ENCODE assay signal across 12 cellular contexts in the genomic region with DNA sequence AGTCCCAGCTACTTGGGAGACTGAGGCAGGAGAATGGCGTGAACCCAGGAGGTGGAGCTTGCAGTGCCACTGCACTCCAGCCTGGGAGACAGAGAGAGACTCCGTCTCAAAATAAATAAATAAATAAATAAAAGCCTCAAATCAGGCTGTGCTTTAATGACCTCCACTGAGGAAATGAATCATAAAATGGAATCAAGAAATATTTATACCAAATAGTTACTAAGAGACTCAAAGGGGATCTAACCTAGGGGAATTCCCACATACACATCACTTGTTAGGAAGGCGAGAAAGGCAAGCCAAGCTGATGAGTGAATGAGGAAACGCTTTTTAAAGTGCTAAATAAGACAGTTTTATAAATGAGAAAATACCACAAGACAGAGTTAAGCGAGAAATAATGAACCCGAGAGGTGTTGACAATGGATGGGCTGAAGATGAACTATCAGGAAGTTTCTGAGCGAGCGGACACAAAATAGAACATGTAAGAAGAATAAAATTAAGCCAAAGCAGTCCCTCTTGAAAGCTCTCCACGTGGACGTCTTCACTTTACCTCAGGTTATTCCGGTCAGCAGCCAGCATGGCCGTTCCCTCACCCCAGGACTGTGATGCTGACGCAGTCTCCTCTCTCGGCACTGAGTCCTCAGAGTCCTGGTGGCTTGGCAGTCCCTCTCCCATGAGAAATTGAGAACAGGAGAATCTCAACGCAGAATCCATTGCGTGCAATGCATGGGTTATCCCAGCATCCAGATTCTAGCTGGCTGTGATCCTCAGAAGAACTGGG. TPM values are rescaled to one million over a fixed set of nuclear protein-coding genes. Genes with fewer than 3 reads are reported as not detected.
A peak's percentile ranks its signal among the peaks of the same experiment; 100 is the strongest.
DNase-seq lines count a peak whose midpoint lies in the region; ATAC-seq, FAIRE-seq and TF ChIP-seq lines count a peak whose summit lies in the region.
"Had no signal": no experiment of that assay in that cellular context is flagged by ENCODE, and none has a peak within 500 bp of the region (broad histone marks: within the 10 kb centered on the region; RNA-seq: fewer than 3 reads in every experiment).

No MANE protein-coding gene starts in this region.

- H3K4me1 ChIP-seq in pancreas, result no peaks in the 10 kb centered on the region

- intact Hi-C loops in pancreas (cut with DNase I), result no loop called here

- H3K9me3 ChIP-seq in pancreas, result no peaks in the 10 kb centered on the region

- H3K4me3 ChIP-seq in AG10803 (ENCODE audit: low read length) (no peak overlapping the region), fibroblast of villous mesenchyme (ENCODE audit: low read depth, low read length) (no peak overlapping the region), pancreas (no peak overlapping the region)

- no peaks in the 10 kb centered on the region for H3K27me3 ChIP-seq in pancreas

- 59 to 69% methylated on average over 16 of the region's 16 CpGs for WGBS in pancreas, 2 donors

- H3K36me3 ChIP-seq in pancreas, result no peaks in the 10 kb centered on the region

- peak; percentile 92 for DNase-seq in AG10803 (ENCODE audit: low read depth)
- peak; percentile 80 for DNase-seq in fibroblast of villous mesenchyme (ENCODE audit: low read depth)
- DNase-seq in pancreas, result peak in 1 of 6 donors; percentile 12
- DNase-seq in NOMO-1 treated with dmso at 0.1 percent for 144 hours (lab: John Stamatoyannopoulos, UW; ENCODE audit: unreplicated experiment), result no peak
- no peak for DNase-seq in D721Med (ENCODE audit: insufficient read length, low spot score)
- DNase-seq in activated naive CD4-positive, alpha-beta T cell treated with Interleukin-2 at 50 U/mL for 16 hours, result no peak
- DNase-seq: activated CD4-positive, alpha-beta memory T cell treated with anti-CD3 and anti-CD28 coated beads for 36 hours; CD4-positive, alpha-beta memory T cell; NCI-H526 had no signal

- ATAC-seq in SK-N-SH treated with all-trans-retinoic acid at 6 μM for 48 hours (peak; percentile 82), pancreas (peak in 3 of 4 donors; percentile 45 to 66 (median 65)), GM19351 (IDR thresholded peaks at IDR 0.05; ENCODE audit: unreplicated experiment) (no peak)

- TF ChIP-seq CTCF in AG10803 (conservative IDR thresholded peaks at IDR 0.05; ENCODE audit: low read length) (no peak), fibroblast of villous mesenchyme (IDR thresholded peaks at IDR 0.05; ENCODE audit: insufficient read depth, low read depth, low read length) (no peak), pancreas (IDR thresholded peaks at IDR 0.05) (no peak), D721Med (IDR thresholded peaks at IDR 0.05; ENCODE audit: insufficient read depth, missing control alignments) (no peak)

- FAIRE-seq in pancreas (lab: Jason Lieb, UNC) (peak; percentile 72), D721Med (lab: Jason Lieb, UNC) (no peak)
- FAIRE-seq: endometrium had no signal

- peak overlapping the region in 2 of 4 donors; percentile 60 to 66 for H3K27ac ChIP-seq in pancreas

TF ChIP-seq in SK-N-SH treated with all-trans-retinoic acid at 6 μM for 48 hours, 23 proteins besides CTCF, POLR2A, EP300 and RAD21:
- no peak for TF ChIP-seq ZNF565 (CRISPR knock-in tag; conservative IDR thresholded peaks at IDR 0.05; ENCODE audit: low read depth)
- peak; percentile 15; the same call in 1 of the 2 replicates for TF ChIP-seq ISL1 (CRISPR knock-in tag; IDR thresholded peaks at IDR 0.05)

RNA-seq across cellular contexts. Expression of a gene that starts 22.4 kb away (rescaled TPM):
- 296 and 372 TPM in 2 replicates for total RNA-seq in fibroblast of villous mesenchyme
- total RNA-seq in pancreas, result 10 to 100 TPM in 1 of 6 donors, 1 to 10 TPM in 5; 2.0 to 21.1 (median 4.6) TPM
- polyA plus RNA-seq in pancreas, result 1 to 10 TPM; 2.6 to 4.7 TPM
- total RNA-seq: activated CD4-positive, alpha-beta memory T cell treated with anti-CD3 and anti-CD28 coated beads for 36 hours; CD4-positive, alpha-beta memory T cell had no signal

Comparison
In these comparisons a context has a peak if more than half of its experiments do, and no peak if none do; other contexts are left out.
1. DNase-seq: peak in AG10803 (single experiment) and fibroblast of villous mesenchyme (single experiment); none in NOMO-1 treated with dmso at 0.1 percent for 144 hours (single experiment), D721Med (single experiment) and activated naive CD4-positive, alpha-beta T cell treated with Interleukin-2 at 50 U/mL for 16 hours (single experiment).
2. RNA of a gene that starts 22.4 kb away (total RNA-seq): 296 to 372 TPM in fibroblast of villous mesenchyme; 2.0 to 21.1 TPM in pancreas; every median in the first group is over 10 times any median in the second.